ENCODE assay signal across 11 cellular contexts in genomic region chr6:44542401-44543116, GRCh38.
DNase-seq lines count a peak whose midpoint lies in the region; ATAC-seq and TF ChIP-seq lines count a peak whose summit lies in the region.
"Had no signal": no experiment of that assay in that cellular context is flagged by ENCODE, and none has a peak within 500 bp of the region (broad histone marks: within the 10 kb centered on the region; RNA-seq: fewer than 3 reads in every experiment).

No MANE protein-coding gene starts in this region.

- H3K36me3 ChIP-seq in heart right ventricle (no peaks in the 10 kb centered on the region), brain microvascular endothelial cell (replicated peaks) (no peaks in the 10 kb centered on the region), testis (ENCODE audit: low read depth, missing control alignments) (no peaks in the 10 kb centered on the region)

- peak overlapping the region in 1 of 10 donors; percentile 7 for H3K4me3 ChIP-seq in heart right ventricle
- peak overlapping the region; percentile 15 for H3K4me3 ChIP-seq in brain microvascular endothelial cell (ENCODE audit: low read depth, low read length)
- no peak overlapping the region for H3K4me3 ChIP-seq in testis
- H3K4me3 ChIP-seq: mucosa of descending colon had no signal

- in situ Hi-C loops in brain microvascular endothelial cell (cut with HindIII; ENCODE audit: low pct_ligation_motif_present, low sequenced_read_pairs) = no loop called here

- CTCF ChIA-PET in GM10248 (lab: Yijun Ruan, JAX) = interaction anchor here (1.4 kb wide), 1 partner anchor 73 kb away, joined by 3 read pairs; no protein-coding TSS in a partner anchor

- DNase-seq in cardiac septum (ENCODE audit: low spot score) (peak; percentile 53), heart right ventricle (no peak), brain microvascular endothelial cell (no peak), islet precursor cell (peak; percentile 53), testis (peak; percentile 40), GM10248 (ENCODE audit: extremely low spot score) (no peak), COLO668 (lab: John Stamatoyannopoulos, UW; ENCODE audit: unreplicated experiment) (no peak)
- DNase-seq: activated CD4-positive, alpha-beta T cell treated with anti-CD3 and anti-CD28 coated beads, Interleukin-2, amount 50 U/mL, for 1 hour; mucosa of descending colon; NCI-H345 had no signal

- H3K4me1 ChIP-seq in heart right ventricle = peaks cover 0 to 4% (median 0%) of the 10 kb centered on the region in 9 donors
- H3K4me1 ChIP-seq in testis = no peaks in the 10 kb centered on the region

- no peak for ATAC-seq in heart right ventricle
- ATAC-seq in HG03039 (IDR thresholded peaks at IDR 0.05; ENCODE audit: unreplicated experiment) = no peak
- ATAC-seq: mucosa of descending colon had no signal

- TF ChIP-seq CTCF in heart right ventricle (IDR thresholded peaks at IDR 0.05) = no peak
- TF ChIP-seq CTCF in brain microvascular endothelial cell (IDR thresholded peaks at IDR 0.05; ENCODE audit: low read depth, low read length, missing control alignments) = no peak
- no peak for TF ChIP-seq CTCF in testis (IDR thresholded peaks at IDR 0.05)
- no peak for TF ChIP-seq CTCF in GM10248 (IDR thresholded peaks at IDR 0.05; ENCODE audit: control extremely low read depth, extremely low read depth, low read depth, missing control alignments)

- no peak for TF ChIP-seq POLR2A in testis (IDR thresholded peaks at IDR 0.05)

- POLR2A ChIA-PET in GM10248 (lab: Yijun Ruan, JAX) = no interaction called here

- intact Hi-C loops in cardiac septum (cut with DNase I) = no loop called here
- intact Hi-C loops in heart right ventricle (cut with DNase I) = no loop called here
- intact Hi-C loops in testis (cut with DNase I; ENCODE audit: low total_unique reads) = no loop called here

- H3K27me3 ChIP-seq in heart right ventricle = no peaks in the 10 kb centered on the region
- no peaks in the 10 kb centered on the region for H3K27me3 ChIP-seq in brain microvascular endothelial cell (replicated peaks)
- no peaks in the 10 kb centered on the region for H3K27me3 ChIP-seq in testis

- H3K27ac ChIP-seq in heart right ventricle (no peak overlapping the region), brain microvascular endothelial cell (no peak overlapping the region), testis (peak overlapping the region; percentile 55 to 63)

- WGBS in heart right ventricle, 2 donors = 48 to 59% methylated on average over 21 of the region's 21 CpGs
- 52% methylated on average over 21 of the region's 21 CpGs for WGBS in testis, 2 donors

- H3K9me3 ChIP-seq in heart right ventricle (peaks cover 0 to 5% (median 0%) of the 10 kb centered on the region in 11 donors), testis (no peaks in the 10 kb centered on the region)
- H3K9me3 ChIP-seq: mucosa of descending colon had no signal

Comparison
In these comparisons a context has a peak if more than half of its experiments do, and no peak if none do; other contexts are left out.
1. DNase-seq: peak in cardiac septum (single experiment), islet precursor cell (single experiment) and testis (single experiment); none in heart right ventricle (0 of 2), brain microvascular endothelial cell (single experiment), GM10248 (single experiment) and COLO668 (single experiment).
2. H3K27ac ChIP-seq: peak in testis (2 of 2); none in heart right ventricle (0 of 10) and brain microvascular endothelial cell (single experiment).